Comparison of ENCODE assay signal across 24 cellular contexts in genomic region chr12:91347686-91348085, GRCh38.
"Had no signal": no experiment of that assay in that cellular context is flagged by ENCODE, and none has a peak within 500 bp of the region (broad histone marks: within the 10 kb centered on the region; RNA-seq: fewer than 3 reads in every experiment).

No MANE protein-coding gene starts in this region.

- H2AFZ ChIP-seq: hepatocyte had no signal

- H3K4me2 ChIP-seq: hepatocyte had no signal

- H3K9me3 Mint-ChIP-seq: activated naive CD4-positive, alpha-beta T cell treated with anti-CD3 and anti-CD28 coated beads for 36 hours; activated naive CD8-positive, alpha-beta T cell treated with anti-CD3 and anti-CD28 coated beads for 36 hours had no signal

- H3K4me3 Mint-ChIP-seq: activated naive CD4-positive, alpha-beta T cell treated with anti-CD3 and anti-CD28 coated beads for 36 hours; activated naive CD8-positive, alpha-beta T cell treated with anti-CD3 and anti-CD28 coated beads for 36 hours; endodermal cell; naive B cell had no signal

- H3K27ac ChIP-seq: ascending aorta, brain microvascular endothelial cell, hepatocyte, pancreas, prostate gland, spleen, suprapubic skin, tibial nerve, WERI-Rb-1 had no signal

- DNase-seq: activated CD4-positive, alpha-beta T cell treated with anti-CD3 and anti-CD28 coated beads for 48 hours; activated CD4-positive, alpha-beta T cell treated with anti-CD3 and anti-CD28 coated beads, Interleukin-2, amount 50 U/mL, for 48 hours; activated CD8-positive, alpha-beta memory T cell treated with anti-CD3 and anti-CD28 coated beads for 24 hours; activated effector memory CD4-positive, alpha-beta T cell treated with anti-CD3 and anti-CD28 coated beads, Interleukin-2, amount 50 U/mL, for 16 hours; activated naive CD4-positive, alpha-beta T cell treated with anti-CD3 and anti-CD28 coated beads for 36 hours; activated naive CD8-positive, alpha-beta T cell treated with anti-CD3 and anti-CD28 coated beads for 36 hours; brain microvascular endothelial cell; cortex of kidney; endodermal cell; islet precursor cell; mammary epithelial cell; naive B cell; pancreas; spleen; stimulated activated naive CD4-positive, alpha-beta T cell; WERI-Rb-1 had no signal

- H3K36me3 Mint-ChIP-seq: activated naive CD8-positive, alpha-beta T cell treated with anti-CD3 and anti-CD28 coated beads for 36 hours; naive B cell had no signal

- H3K4me1 ChIP-seq: ascending aorta, pancreas, prostate gland, spleen, suprapubic skin had no signal

- H3K4me1 Mint-ChIP-seq: activated naive CD8-positive, alpha-beta T cell treated with anti-CD3 and anti-CD28 coated beads for 36 hours; endodermal cell; naive B cell had no signal

- H3K4me3 ChIP-seq: ascending aorta, esophagus muscularis mucosa, gastroesophageal sphincter, hepatocyte, pancreas, prostate gland, spleen, suprapubic skin, tibial nerve had no signal

- ATAC-seq: activated CD4-positive, CD25-positive, alpha-beta regulatory T cell treated with anti-CD3 and anti-CD28 coated beads, Interleukin-2, amount 50 U/mL, for 24 hours; gastroesophageal sphincter; pancreas had no signal

- H3K9me3 ChIP-seq: ascending aorta, esophagus muscularis mucosa, gastroesophageal sphincter, pancreas, prostate gland, spleen, suprapubic skin, tibial nerve had no signal

- H3K36me3 ChIP-seq: ascending aorta, brain microvascular endothelial cell, esophagus muscularis mucosa, gastroesophageal sphincter, pancreas, prostate gland, spleen, suprapubic skin, tibial nerve, WERI-Rb-1 had no signal

- H3K27ac Mint-ChIP-seq: activated naive CD4-positive, alpha-beta T cell treated with anti-CD3 and anti-CD28 coated beads for 36 hours; activated naive CD8-positive, alpha-beta T cell treated with anti-CD3 and anti-CD28 coated beads for 36 hours; endodermal cell; naive B cell had no signal

- H3K27me3 ChIP-seq: ascending aorta, brain microvascular endothelial cell, esophagus muscularis mucosa, gastroesophageal sphincter, hepatocyte, pancreas, spleen, suprapubic skin, tibial nerve had no signal
